ENCODE assay signal across 12 cellular contexts in genomic region chr21:44547656-44548331, GRCh38. TPM values are rescaled to one million over a fixed set of nuclear protein-coding genes. Genes with fewer than 3 reads are reported as not detected.
DNase-seq lines count a peak whose midpoint lies in the region; ATAC-seq and TF ChIP-seq lines count a peak whose summit lies in the region.
"Had no signal": no experiment of that assay in that cellular context is flagged by ENCODE, and none has a peak within 500 bp of the region (broad histone marks: within the 10 kb centered on the region; RNA-seq: fewer than 3 reads in every experiment).

No MANE protein-coding gene starts in this region.

- H3K36me3 Mint-ChIP-seq in T-helper 1 cell treated with Interleukin-12 subunit alpha and Interleukin-12 subunit beta and Interleukin-4 antibody, amounts not matched to agents 30 μg/mL and 1 μg/mL, for 36 hours (ENCODE audit: low read depth): peaks cover 18% of the 10 kb centered on the region
- peaks cover 17% of the 10 kb centered on the region for H3K36me3 Mint-ChIP-seq in activated naive CD4-positive, alpha-beta T cell treated with anti-CD3 and anti-CD28 coated beads, Interleukin-2, amount 50 U/mL, for 24 hours

- H3K9me3 ChIP-seq in DND-41 (ENCODE audit: insufficient read depth, low read length, severe bottlenecking): no peaks in the 10 kb centered on the region
- H3K9me3 ChIP-seq in osteoblast (ENCODE audit: low read depth, low read length): no peaks in the 10 kb centered on the region
- peaks cover 6% of the 10 kb centered on the region; the same call in 1 of the 2 replicates for H3K9me3 ChIP-seq in Karpas-422 (ENCODE audit: low read length)

- H3K27me3 Mint-ChIP-seq in T-helper 1 cell treated with Interleukin-12 subunit alpha and Interleukin-12 subunit beta and Interleukin-4 antibody, amounts not matched to agents 30 μg/mL and 1 μg/mL, for 36 hours (ENCODE audit: low read depth): peaks cover 3% of the 10 kb centered on the region
- no peaks in the 10 kb centered on the region for H3K27me3 Mint-ChIP-seq in activated naive CD4-positive, alpha-beta T cell treated with anti-CD3 and anti-CD28 coated beads, Interleukin-2, amount 50 U/mL, for 24 hours

- ATAC-seq in DND-41 (ENCODE audit: insufficient read depth, low read depth) (peak; percentile 53; the same call in 2 of the 3 replicates), HG03159 (IDR thresholded peaks at IDR 0.05; ENCODE audit: unreplicated experiment) (no peak)

- H3K9me2 ChIP-seq in Karpas-422 (replicated peaks; ENCODE audit: insufficient read depth, low read length): no peaks in the 10 kb centered on the region

- H3K79me2 ChIP-seq in DND-41 (ENCODE audit: insufficient read depth, low read length): no peaks in the 10 kb centered on the region
- no peaks in the 10 kb centered on the region for H3K79me2 ChIP-seq in osteoblast (ENCODE audit: insufficient read depth, low read length)
- H3K79me2 ChIP-seq in Karpas-422 (ENCODE audit: low read length): no peaks in the 10 kb centered on the region
- H3K79me2 ChIP-seq: parathyroid adenoma had no signal

- H3K27ac ChIP-seq in DND-41 (ENCODE audit: low read length) (no peak overlapping the region), osteoblast (ENCODE audit: low read depth, low read length) (no peak overlapping the region), Karpas-422 (ENCODE audit: low read length) (no peak overlapping the region)
- H3K27ac ChIP-seq: parathyroid adenoma had no signal

- H3K9me3 Mint-ChIP-seq in T-helper 1 cell treated with Interleukin-12 subunit alpha and Interleukin-12 subunit beta and Interleukin-4 antibody, amounts not matched to agents 30 μg/mL and 1 μg/mL, for 36 hours: peaks cover 22% of the 10 kb centered on the region
- peaks cover 20% of the 10 kb centered on the region for H3K9me3 Mint-ChIP-seq in activated naive CD4-positive, alpha-beta T cell treated with anti-CD3 and anti-CD28 coated beads, Interleukin-2, amount 50 U/mL, for 24 hours

- TF ChIP-seq CTCF in DND-41 (IDR thresholded peaks at IDR 0.05; ENCODE audit: borderline replicate concordance, extremely low read depth, low read length, poor library complexity, severe bottlenecking) (no peak), osteoblast (IDR thresholded peaks at IDR 0.05; ENCODE audit: extremely low read depth, low read depth, low read length) (no peak), foreskin fibroblast (IDR thresholded peaks at IDR 0.05; ENCODE audit: low read depth, low read length) (no peak)

- no peaks in the 10 kb centered on the region for H3K4me1 ChIP-seq in DND-41 (ENCODE audit: insufficient read depth, low read length)
- no peaks in the 10 kb centered on the region for H3K4me1 ChIP-seq in osteoblast (ENCODE audit: insufficient read depth, low read length)
- no peaks in the 10 kb centered on the region for H3K4me1 ChIP-seq in Karpas-422 (ENCODE audit: low read length)
- H3K4me1 ChIP-seq: parathyroid adenoma had no signal

- H3K27ac Mint-ChIP-seq in T-helper 1 cell treated with Interleukin-12 subunit alpha and Interleukin-12 subunit beta and Interleukin-4 antibody, amounts not matched to agents 30 μg/mL and 1 μg/mL, for 36 hours: peak overlapping the region; percentile 58
- peak overlapping the region; percentile 98 for H3K27ac Mint-ChIP-seq in activated naive CD4-positive, alpha-beta T cell treated with anti-CD3 and anti-CD28 coated beads, Interleukin-2, amount 50 U/mL, for 24 hours

- peak; percentile 22 for DNase-seq in DND-41
- DNase-seq in osteoblast (ENCODE audit: insufficient read length, low spot score, missing footprints): peak; percentile 55
- no peak for DNase-seq in Karpas-422
- DNase-seq in foreskin fibroblast: no peak
- DNase-seq in NCI-H2227 (lab: John Stamatoyannopoulos, UW; ENCODE audit: unreplicated experiment): no peak
- DNase-seq: NCI-H146 had no signal

- H3K9ac ChIP-seq in DND-41 (ENCODE audit: low read depth, low read length) (no peak overlapping the region), Karpas-422 (ENCODE audit: low read length) (no peak overlapping the region)
- H3K9ac ChIP-seq: parathyroid adenoma had no signal

- H3K36me3 ChIP-seq in DND-41 (ENCODE audit: insufficient read depth, low read length) (no peaks in the 10 kb centered on the region), osteoblast (ENCODE audit: insufficient read depth, low read length) (no peaks in the 10 kb centered on the region), Karpas-422 (ENCODE audit: insufficient read depth, low read length) (no peaks in the 10 kb centered on the region)

- H3K27me3 ChIP-seq in DND-41 (ENCODE audit: insufficient read depth, low read length, poor library complexity) (peaks cover 3% of the 10 kb centered on the region), osteoblast (ENCODE audit: insufficient read depth, low read length) (peaks cover 2% of the 10 kb centered on the region), Karpas-422 (ENCODE audit: low read length) (peaks cover 3% of the 10 kb centered on the region; the same call in 1 of the 2 replicates)

- peaks cover 17% of the 10 kb centered on the region for H3K4me1 Mint-ChIP-seq in T-helper 1 cell treated with Interleukin-12 subunit alpha and Interleukin-12 subunit beta and Interleukin-4 antibody, amounts not matched to agents 30 μg/mL and 1 μg/mL, for 36 hours (ENCODE audit: low read depth)
- peaks cover 36% of the 10 kb centered on the region for H3K4me1 Mint-ChIP-seq in activated naive CD4-positive, alpha-beta T cell treated with anti-CD3 and anti-CD28 coated beads, Interleukin-2, amount 50 U/mL, for 24 hours

- H3K4me2 ChIP-seq in DND-41 (ENCODE audit: insufficient read depth, low read length) (no peak overlapping the region), osteoblast (ENCODE audit: insufficient read depth, low read length) (no peak overlapping the region), Karpas-422 (ENCODE audit: low read depth, low read length, poor library complexity, severe bottlenecking) (no peak overlapping the region)

- peak overlapping the region; percentile 2 for H3K4me3 Mint-ChIP-seq in T-helper 1 cell treated with Interleukin-12 subunit alpha and Interleukin-12 subunit beta and Interleukin-4 antibody, amounts not matched to agents 30 μg/mL and 1 μg/mL, for 36 hours
- H3K4me3 Mint-ChIP-seq in activated naive CD4-positive, alpha-beta T cell treated with anti-CD3 and anti-CD28 coated beads, Interleukin-2, amount 50 U/mL, for 24 hours: peak overlapping the region; percentile 84

- H3K4me3 ChIP-seq in DND-41 (ENCODE audit: low read depth in 1 of 2, low read length in 2 of 2) (no peak overlapping the region), osteoblast (ENCODE audit: insufficient read depth, low read length) (no peak overlapping the region), Karpas-422 (ENCODE audit: low read length) (no peak overlapping the region), foreskin fibroblast (ENCODE audit: low read depth in 1 of 2, low read length in 2 of 2) (no peak overlapping the region)

- H4K20me1 ChIP-seq in DND-41 (ENCODE audit: insufficient read depth, low read length) (0 out of 2 replicates have a peak, but pooled peaks cover 3% of the 10 kb centered on the region), osteoblast (ENCODE audit: insufficient read depth, low read length) (no peaks in the 10 kb centered on the region), Karpas-422 (ENCODE audit: insufficient read depth, low read depth, low read length) (no peaks in the 10 kb centered on the region)

- H2AFZ ChIP-seq in DND-41 (ENCODE audit: low read depth, low read length) (no peak overlapping the region), osteoblast (ENCODE audit: low read length) (no peak overlapping the region), Karpas-422 (ENCODE audit: low read length) (no peak overlapping the region)
- H2AFZ ChIP-seq: parathyroid adenoma had no signal

RNA-seq across cellular contexts. Expression of gene KRTAP10-2, which starts 3.5 kb away (rescaled TPM):
- total RNA-seq in osteoblast: not detected in 2 replicates
- not detected in 2 replicates for total RNA-seq in Karpas-422 (2014; rRNA removed; shearing (Covaris generic); ENCODE audit: low replicate concordance)
- total RNA-seq: bronchial epithelial cell, kidney epithelial cell had no signal

RNA-seq across cellular contexts. Expression of gene KRTAP10-1, which starts 7.8 kb away (rescaled TPM):
- total RNA-seq in osteoblast: not detected in 2 replicates
- not detected in 2 replicates for total RNA-seq in Karpas-422 (2014; rRNA removed; shearing (Covaris generic); ENCODE audit: low replicate concordance)
- total RNA-seq: bronchial epithelial cell, kidney epithelial cell had no signal

RNA-seq across cellular contexts. Expression of gene KRTAP10-3, which starts 10.8 kb away (rescaled TPM):
- not detected in 2 replicates for total RNA-seq in osteoblast
- total RNA-seq in Karpas-422 (2014; rRNA removed; shearing (Covaris generic); ENCODE audit: low replicate concordance): not detected in 2 replicates
- total RNA-seq: bronchial epithelial cell, kidney epithelial cell had no signal

RNA-seq across cellular contexts. Expression of gene KRTAP10-4, which starts 25.7 kb away (rescaled TPM):
- not detected in 2 replicates for total RNA-seq in osteoblast
- not detected in 2 replicates for total RNA-seq in Karpas-422 (2014; rRNA removed; shearing (Covaris generic); ENCODE audit: low replicate concordance)
- total RNA-seq: bronchial epithelial cell, kidney epithelial cell had no signal

RNA-seq across cellular contexts. Expression of gene KRTAP10-5, which starts 32.6 kb away (rescaled TPM):
- not detected in 2 replicates for total RNA-seq in osteoblast
- total RNA-seq in Karpas-422 (2014; rRNA removed; shearing (Covaris generic); ENCODE audit: low replicate concordance): not detected in 2 replicates
- total RNA-seq: bronchial epithelial cell, kidney epithelial cell had no signal

Comparison
In these comparisons a context has a peak if more than half of its experiments do, and no peak if none do; other contexts are left out.
1. DNase-seq: peak in DND-41 (single experiment) and osteoblast (single experiment); none in Karpas-422 (single experiment), foreskin fibroblast (0 of 2) and NCI-H2227 (single experiment).